8 cellular contexts compared by ENCODE assay signal in the genomic region with DNA sequence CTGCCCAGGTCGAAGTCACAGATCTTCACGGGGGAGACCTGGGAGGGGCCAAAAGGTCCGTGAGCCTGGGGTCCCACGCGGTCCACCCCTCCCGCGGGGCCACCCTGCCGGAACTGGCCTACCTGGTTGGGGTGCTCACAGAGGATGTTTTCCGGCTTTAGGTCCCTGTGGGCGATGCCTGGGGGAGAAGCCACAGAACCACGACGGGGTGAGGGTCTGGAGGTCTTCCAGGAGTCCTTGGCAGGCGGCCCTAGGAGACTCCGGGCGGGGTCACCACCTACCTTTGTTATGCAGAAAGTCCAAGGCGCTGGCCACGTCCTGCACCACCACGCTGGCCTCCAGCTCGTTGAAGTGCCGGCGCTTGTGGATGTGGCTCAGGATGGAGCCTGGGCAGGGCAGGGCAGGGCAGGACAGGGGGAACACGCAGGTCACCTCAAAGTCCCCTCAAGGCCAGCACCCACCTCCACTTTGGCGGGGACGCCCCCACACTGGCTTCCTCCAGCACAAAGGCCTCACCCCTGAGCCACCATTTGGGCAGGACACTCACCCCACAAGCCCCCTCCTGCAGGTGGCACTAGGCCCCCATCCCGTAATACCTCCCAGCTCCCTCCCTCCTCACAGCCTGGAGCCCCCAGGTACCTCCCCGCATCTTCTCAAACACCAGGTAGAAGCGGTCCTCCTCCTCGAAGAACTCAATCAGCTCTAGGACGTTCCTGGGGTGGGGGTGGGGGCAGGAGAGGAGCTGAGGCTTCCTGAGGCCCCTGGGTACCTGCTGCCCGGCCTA. TPM values are rescaled to one million over a fixed set of nuclear protein-coding genes. Genes with fewer than 3 reads are reported as not detected.
DNase-seq lines count a peak whose midpoint lies in the region; ATAC-seq and TF ChIP-seq lines count a peak whose summit lies in the region.

No MANE protein-coding gene starts in this region.

- H3K9me3 ChIP-seq in HCT116 (ENCODE audit: control insufficient read depth in 1 of 2, insufficient read depth in 1 of 2, low read depth in 1 of 2, low read length in 2 of 2) (no peaks in the 10 kb centered on the region), liver (ENCODE audit: control insufficient read depth in 4 of 4, low read length in 3 of 4) (no peaks in the 10 kb centered on the region)

- WGBS in liver, result 26% methylated on average over 30 of the region's 30 CpGs
- 30% methylated on average over 30 of the region's 30 CpGs for WGBS in urinary bladder

- no peaks in the 10 kb centered on the region for H3K27me3 Mint-ChIP-seq in activated naive CD8-positive, alpha-beta T cell treated with anti-CD3 and anti-CD28 coated beads, Interleukin-2, amount 50 U/mL, for 24 hours

- ATAC-seq in HCT116 (no peak), HG02571 (IDR thresholded peaks at IDR 0.05; ENCODE audit: unreplicated experiment) (no peak)
- no peak for ATAC-seq in activated naive CD8-positive, alpha-beta T cell treated with anti-CD3 and anti-CD28 coated beads, Interleukin-2, amount 50 U/mL, for 24 hours

- intact Hi-C loops in HCT116 (cut with micrococcal nuclease), result no loop called here

- H3K79me2 ChIP-seq in HCT116 (ENCODE audit: insufficient read depth, low read length), result peaks cover 31% of the 10 kb centered on the region; the same call in 1 of the 2 replicates

- TF ChIP-seq CTCF in 22Rv1 (IDR thresholded peaks at IDR 0.05), result no peak
- no peak for TF ChIP-seq CTCF in HCT116 (IDR thresholded peaks at IDR 0.05 in 2 of 3, conservative IDR thresholded peaks at IDR 0.05 in 1 of 3; ENCODE audit: borderline replicate concordance in 1 of 3, insufficient read depth in 1 of 3, low read depth in 2 of 3, low read length in 2 of 3)
- no peak for TF ChIP-seq CTCF in liver (IDR thresholded peaks at IDR 0.05; ENCODE audit: low read depth, low read length, missing input control)

- peak overlapping the region; percentile 64 for H3K27ac Mint-ChIP-seq in activated naive CD8-positive, alpha-beta T cell treated with anti-CD3 and anti-CD28 coated beads, Interleukin-2, amount 50 U/mL, for 24 hours

- peak overlapping the region; percentile 71 for H3K27ac ChIP-seq in 22Rv1
- H3K27ac ChIP-seq in HCT116 (ENCODE audit: low read depth, low read length), result peak overlapping the region; percentile 83
- peak overlapping the region; percentile 58 to 68 for H3K27ac ChIP-seq in liver (ENCODE audit: low read depth in 1 of 2, low read length in 2 of 2)
- H3K27ac ChIP-seq in urinary bladder (ENCODE audit: low read depth), result peak overlapping the region; percentile 95

- H2AFZ ChIP-seq in HCT116 (ENCODE audit: low read depth, low read length, poor library complexity, severe bottlenecking), result no peak overlapping the region

- peak overlapping the region; percentile 62 for H3K4me3 Mint-ChIP-seq in activated naive CD8-positive, alpha-beta T cell treated with anti-CD3 and anti-CD28 coated beads, Interleukin-2, amount 50 U/mL, for 24 hours

- TF ChIP-seq POLR2A in HCT116 (IDR thresholded peaks at IDR 0.05; ENCODE audit: borderline replicate concordance, extremely low read depth, insufficient read depth, insufficient read length), result no peak

- no peaks in the 10 kb centered on the region for H3K9me2 ChIP-seq in HCT116 (ENCODE audit: insufficient read depth)

- peaks cover 31 to 61% of the 10 kb centered on the region in 2 experiments for H3K4me1 ChIP-seq in HCT116 (ENCODE audit: control insufficient read depth in 1 of 2, insufficient read depth in 2 of 2, low read length in 2 of 2)
- peaks cover 35 to 72% (median 65%) of the 10 kb centered on the region in 4 donors for H3K4me1 ChIP-seq in liver (ENCODE audit: control insufficient read depth in 4 of 4, insufficient read depth in 4 of 4, low read length in 3 of 4)
- H3K4me1 ChIP-seq in urinary bladder (ENCODE audit: insufficient read depth), result peaks cover 3% of the 10 kb centered on the region

- RAD21 ChIA-PET in HCT116 (lab: Charles Lee; ENCODE audit: low non-redundant PET in 1 of 2, low total read pairs in 2 of 2, uncharacterized antibody in 2 of 2, unreplicated experiment in 2 of 2), result interaction anchor here in 1 of 2 experiments (0.6 kb wide), 1 partner anchor 92 kb away, joined by 3 read pairs; no protein-coding TSS in a partner anchor

- no peaks in the 10 kb centered on the region for H3K27me3 ChIP-seq in HCT116 (ENCODE audit: insufficient read depth, low read length)
- no peaks in the 10 kb centered on the region for H3K27me3 ChIP-seq in liver (ENCODE audit: control insufficient read depth in 4 of 4, insufficient read depth in 4 of 4, low read length in 3 of 4)

- TF ChIP-seq RAD21 in HCT116 (IDR thresholded peaks at IDR 0.05; ENCODE audit: low read depth) (no peak), liver (IDR thresholded peaks at IDR 0.05) (no peak)

- DNase-seq in HCT116 (ENCODE audit: low read depth, low spot score) (no peak), AG20443 (ENCODE audit: low spot score) (no peak), NOMO-1 treated with dmso at 0.1 percent for 144 hours (lab: John Stamatoyannopoulos, UW; ENCODE audit: unreplicated experiment) (no peak)
- no peak for DNase-seq in activated naive CD8-positive, alpha-beta T cell treated with anti-CD3 and anti-CD28 coated beads, Interleukin-2, amount 50 U/mL, for 24 hours

- CTCF ChIA-PET in HCT116 (lab: Charles Lee), result interaction anchor here (1.0 to 1.7 kb wide), 3 partner anchors 10 to 27 kb away, joined by 3 to 7 read pairs (median 4); no protein-coding TSS in a partner anchor

- H3K36me3 Mint-ChIP-seq in activated naive CD8-positive, alpha-beta T cell treated with anti-CD3 and anti-CD28 coated beads, Interleukin-2, amount 50 U/mL, for 24 hours (ENCODE audit: low read depth), result peaks cover 3% of the 10 kb centered on the region

- H3K36me3 ChIP-seq in HCT116 (ENCODE audit: control insufficient read depth in 1 of 2, insufficient read depth in 2 of 2, low read length in 2 of 2) (peaks cover 19 to 39% of the 10 kb centered on the region in 2 experiments; a peak in 3 of 4 replicates), liver (ENCODE audit: control insufficient read depth in 4 of 4, insufficient read depth in 3 of 4, low read depth in 1 of 4, low read length in 3 of 4) (peaks cover 6 to 32% (median 18%) of the 10 kb centered on the region in 4 donors), urinary bladder (ENCODE audit: insufficient read depth) (peaks cover 6% of the 10 kb centered on the region)

- H3K4me1 Mint-ChIP-seq in activated naive CD8-positive, alpha-beta T cell treated with anti-CD3 and anti-CD28 coated beads, Interleukin-2, amount 50 U/mL, for 24 hours, result peaks cover 29% of the 10 kb centered on the region

- H3K4me3 ChIP-seq in HCT116 (replicated peaks in 1 of 2; ENCODE audit: low read depth in 1 of 2, low read length in 2 of 2), result peak overlapping the region; percentile 17 to 32
- H3K4me3 ChIP-seq in liver (ENCODE audit: low read depth in 1 of 3, low read length in 3 of 3), result no peak overlapping the region
- H3K4me3 ChIP-seq in urinary bladder (ENCODE audit: low read depth, low read length), result no peak overlapping the region

- peak overlapping the region; percentile 76 for H3K4me2 ChIP-seq in HCT116 (ENCODE audit: low read length)

- peak overlapping the region; percentile 69 for H3K9ac ChIP-seq in HCT116 (ENCODE audit: low read length)
- H3K9ac ChIP-seq in liver (ENCODE audit: low read depth in 1 of 2, low read length in 2 of 2), result peak overlapping the region in 1 of 2 donors; percentile 23

- no TSS peak for BruUV-seq in HCT116 (replicated peaks; lab: Mats Ljungman, UMichigan)

- H3K9me3 Mint-ChIP-seq in activated naive CD8-positive, alpha-beta T cell treated with anti-CD3 and anti-CD28 coated beads, Interleukin-2, amount 50 U/mL, for 24 hours, result no peaks in the 10 kb centered on the region

- H4K20me1 ChIP-seq in HCT116 (ENCODE audit: insufficient read depth), result peaks cover under 1% of the 10 kb centered on the region; the same call in 1 of the 2 replicates

- POLR2A ChIA-PET in HCT116 (lab: Charles Lee), result interaction anchor here (0.9 to 4.2 kb wide), 7 partner anchors 10 to 20 kb away, joined by 3 to 39 read pairs (median 6); no protein-coding TSS in a partner anchor

TF ChIP-seq in liver, 16 proteins besides CTCF, POLR2A, EP300 and RAD21 (continues in another document):
- no peak for TF ChIP-seq ZBTB33 (IDR thresholded peaks at IDR 0.05)
- no peak for TF ChIP-seq FOXA1 (IDR thresholded peaks at IDR 0.05)
- TF ChIP-seq GABPA (IDR thresholded peaks at IDR 0.05 in 1 of 2, conservative IDR thresholded peaks at IDR 0.05 in 1 of 2), result no peak
- TF ChIP-seq, protein P1, sequence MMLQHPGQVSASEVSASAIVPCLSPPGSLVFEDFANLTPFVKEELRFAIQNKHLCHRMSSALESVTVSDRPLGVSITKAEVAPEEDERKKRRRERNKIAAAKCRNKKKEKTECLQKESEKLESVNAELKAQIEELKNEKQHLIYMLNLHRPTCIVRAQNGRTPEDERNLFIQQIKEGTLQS (IDR thresholded peaks at IDR 0.05), result no peak
- no peak for TF ChIP-seq SP1 (IDR thresholded peaks at IDR 0.05)

RNA-seq across cellular contexts. Expression of gene MKNK2, which starts 8.4 kb away (rescaled TPM):
- total RNA-seq in HCT116 (2021; ENCODE audit: unreplicated experiment) (271 TPM), liver (100 to 1,000 TPM in 1 of 2 donors, 10 to 100 TPM in 1; 49.5 to 105 TPM), urinary bladder (21.5 TPM)
- 225 and 297 TPM in 2 replicates for polyA plus RNA-seq in HCT116 (2012)
- polyA plus RNA-seq in liver (10 to 100 TPM; 24.7 to 43.3 TPM), urinary bladder (144 TPM)

RNA-seq across cellular contexts. Expression of gene BTBD2, which starts 27.2 kb away (rescaled TPM):
- total RNA-seq in HCT116 (2021; ENCODE audit: unreplicated experiment), result 112 TPM
- 136 and 158 TPM in 2 replicates for polyA plus RNA-seq in HCT116 (2012)
- total RNA-seq in liver, result 10 to 100 TPM; 19.5 to 20.9 TPM
- 10 to 100 TPM in 1 of 2 donors, 1 to 10 TPM in 1; 7.4 to 25.1 TPM for polyA plus RNA-seq in liver
- 38.0 TPM for total RNA-seq in urinary bladder
- polyA plus RNA-seq in urinary bladder, result 83.0 TPM

RNA-seq across cellular contexts. Expression of gene MOB3A, which starts 53.4 kb away (rescaled TPM):
- 32.1 TPM for total RNA-seq in HCT116 (2021; ENCODE audit: unreplicated experiment)
- 39.3 and 39.8 TPM in 2 replicates for polyA plus RNA-seq in HCT116 (2012)
- 1 to 10 TPM; 7.9 to 8.7 TPM for total RNA-seq in liver
- 1 to 10 TPM; 3.4 to 5.2 TPM for polyA plus RNA-seq in liver
- total RNA-seq in urinary bladder, result 15.9 TPM
- polyA plus RNA-seq in urinary bladder, result 40.1 TPM

RNA-seq across cellular contexts. Expression of gene IZUMO4, which starts 54.0 kb away (rescaled TPM):
- total RNA-seq in HCT116 (2021; ENCODE audit: unreplicated experiment) (6.1 TPM), liver (1 to 10 TPM; 1.2 TPM), urinary bladder (1.5 TPM)
- polyA plus RNA-seq in HCT116 (2012), result 6.7 and 12.8 TPM in 2 replicates
- polyA plus RNA-seq in liver (1 to 10 TPM; 1.3 to 1.4 TPM), urinary bladder (9.2 TPM)

Comparison
In these comparisons a context has a peak if more than half of its experiments do, and no peak if none do; other contexts are left out.
1. H3K4me3 ChIP-seq: peak in HCT116 (2 of 2); none in liver (0 of 3) and urinary bladder (single experiment).
2. Peak in every context shown above with its lines, with median percentiles within 50 percentile points of each other: H3K27ac ChIP-seq.